28 cellular contexts compared by ENCODE assay signal in the genomic region with DNA sequence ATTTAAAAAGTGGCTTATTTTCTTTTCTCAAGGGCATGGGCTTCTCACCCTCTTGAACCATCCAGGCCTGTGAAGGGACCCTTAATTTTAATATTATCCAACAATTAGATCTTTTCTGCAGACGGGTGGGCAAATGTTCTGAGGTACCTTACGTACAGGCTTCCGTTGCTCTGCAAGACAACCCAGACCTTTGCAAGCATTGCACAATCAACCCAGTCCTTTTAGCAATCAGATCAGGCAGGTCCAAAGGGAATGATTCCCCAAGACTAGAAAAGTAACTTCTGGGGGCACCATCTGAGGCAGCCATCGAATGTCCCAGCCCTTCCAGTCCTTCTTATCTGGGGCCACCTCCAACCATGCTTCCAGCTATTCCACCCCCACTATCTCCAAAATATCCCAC.
"Had no signal": no experiment of that assay in that cellular context is flagged by ENCODE, and none has a peak within 500 bp of the region (broad histone marks: within the 10 kb centered on the region; RNA-seq: fewer than 3 reads in every experiment).

No MANE protein-coding gene starts in this region.

- H3K27me3 ChIP-seq: neural progenitor cell, ovary, spleen, suprapubic skin, testis, tibial artery, transverse colon, upper lobe of right lung, uterus had no signal

- H3K4me3 ChIP-seq: neural progenitor cell, ovary, psoas muscle, skin epidermis, smooth muscle cell, spleen, suprapubic skin, testis, tibial artery, transverse colon, upper lobe of right lung, uterus had no signal

- ATAC-seq: natural killer cell; psoas muscle; right cardiac atrium; sciatic nerve; stimulated activated memory B cell treated with anti-CD40 and anti-IgM and Interleukin-4, amounts not matched to agents 10 μg/mL and 1 μg/mL and 100 μg/mL, for 72 hours; stimulated activated naive CD8-positive, alpha-beta T cell treated with anti-CD3 and anti-CD28 coated beads, Interleukin-15, amount 100 ng/mL, for 72 hours; stimulated activated naive CD8-positive, alpha-beta T cell treated with anti-CD3 and anti-CD28 coated beads, Interleukin-15, Interleukin-2, amounts not matched to agents 100 U/mL and 50 U/mL, for 24 hours; upper lobe of right lung had no signal

- H3K36me3 ChIP-seq: neural progenitor cell, ovary, spleen, suprapubic skin, tibial artery, transverse colon, upper lobe of right lung, uterus had no signal

- DNase-seq: natural killer cell; occipital lobe; ovary; posterior cingulate gyrus; psoas muscle; right cardiac atrium; spleen; stimulated activated CD4-positive, alpha-beta T cell treated with anti-CD3 and anti-CD28 coated beads, Interleukin-12 subunit alpha, Interleukin-12 subunit beta, amount 100 ng/mL, for 4 hours; stimulated activated CD4-positive, alpha-beta T cell treated with anti-CD3 and anti-CD28 coated beads, Interleukin-1b, Interleukin-23, amount 100 ng/mL, for 48 hours; stimulated activated CD4-positive, alpha-beta T cell treated with anti-CD3 and anti-CD28 coated beads, Interleukin-4, amount 100 ng/mL, for 1 hour; stimulated activated CD4-positive, alpha-beta T cell treated with anti-CD3 and anti-CD28 coated beads, Interleukin-4, amount 100 ng/mL, for 4 hours; stimulated activated CD8-positive, alpha-beta memory T cell treated with anti-CD3 and anti-CD28 coated beads, Interleukin-4, amount 100 ng/mL, for 48 hours; stimulated activated naive CD4-positive, alpha-beta T cell; stimulated activated naive CD8-positive, alpha-beta T cell treated with anti-CD3 and anti-CD28 coated beads, Interleukin-15, amount 100 ng/mL, for 72 hours; stimulated activated naive CD8-positive, alpha-beta T cell treated with anti-CD3 and anti-CD28 coated beads, Interleukin-15, Interleukin-2, amounts not matched to agents 100 U/mL and 50 U/mL, for 24 hours; substantia nigra; testis; tibial artery; transverse colon; upper lobe of right lung; uterus had no signal

- H3K9me3 ChIP-seq: ovary, psoas muscle, suprapubic skin, testis, transverse colon, upper lobe of right lung, uterus had no signal

- H3K79me2 ChIP-seq: parathyroid adenoma had no signal

- H3K4me1 ChIP-seq: neural progenitor cell, parathyroid adenoma, psoas muscle, spleen, suprapubic skin, testis, tibial artery, transverse colon, upper lobe of right lung, uterus had no signal

- H2AFZ ChIP-seq: neural progenitor cell, parathyroid adenoma had no signal

- H3K4me2 ChIP-seq: neural progenitor cell, smooth muscle cell had no signal

- H3K27ac ChIP-seq: neural progenitor cell, ovary, parathyroid adenoma, psoas muscle, skin epidermis, spleen, suprapubic skin, testis, tibial artery, transverse colon, upper lobe of right lung, uterus had no signal

- H3K9ac ChIP-seq: neural progenitor cell, parathyroid adenoma had no signal
